In genomic region chr3:78801923-78802587, GRCh38 we compare ENCODE assay signal across 31 cellular contexts.
DNase-seq lines count a peak whose midpoint lies in the region; ATAC-seq and TF ChIP-seq lines count a peak whose summit lies in the region.
"Had no signal": no experiment of that assay in that cellular context is flagged by ENCODE, and none has a peak within 500 bp of the region (broad histone marks: within the 10 kb centered on the region; RNA-seq: fewer than 3 reads in every experiment).

No MANE protein-coding gene starts in this region.

- H3K9me3 ChIP-seq in mammary epithelial cell (replicated peaks; ENCODE audit: insufficient read depth, low read length) (no peaks in the 10 kb centered on the region), breast epithelium (no peaks in the 10 kb centered on the region), SK-N-MC (ENCODE audit: low read depth, low read length) (no peaks in the 10 kb centered on the region), iPS-18a (ENCODE audit: control insufficient read depth, low read depth, low read length) (no peaks in the 10 kb centered on the region), lower lobe of right lung (no peaks in the 10 kb centered on the region)
- H3K9me3 ChIP-seq: sigmoid colon had no signal

- no peak for TF ChIP-seq POLR2A in breast epithelium (IDR thresholded peaks at IDR 0.05)

- CTCF ChIA-PET in mammary epithelial cell (lab: Charles Lee; ENCODE audit: low non-redundant PET) = no interaction called here

- in situ Hi-C loops in mammary epithelial cell (cut with MboI; ENCODE audit: low sequenced_read_pairs in 2 of 2) = no loop called here

- no peak overlapping the region for H2AFZ ChIP-seq in mammary epithelial cell (ENCODE audit: low read depth, low read length)

- peak; percentile 36 for DNase-seq in mammary epithelial cell
- DNase-seq in breast epithelium (ENCODE audit: low spot score in 2 of 2) = no peak
- no peak for DNase-seq in SK-N-MC (ENCODE audit: low read depth, low spot score)
- no peak for DNase-seq in stimulated activated naive CD4-positive, alpha-beta T cell (lab: John Stamatoyannopoulos, UW)
- no peak for DNase-seq in lower lobe of right lung
- DNase-seq in DMS114 treated with DMSO at 0.1 percent for 48 hours (lab: John Stamatoyannopoulos, UW; ENCODE audit: unreplicated experiment) = no peak
- no peak for DNase-seq in NCI-H2171 treated with DMSO at 0.1 percent for 48 hours (lab: John Stamatoyannopoulos, UW)
- DNase-seq: activated CD4-positive, alpha-beta T cell treated with anti-CD3 and anti-CD28 coated beads for 4 hours; activated CD8-positive, alpha-beta memory T cell treated with anti-CD3 and anti-CD28 coated beads for 24 hours; activated T-cell treated with anti-CD3 and anti-CD28 coated beads for 4 hours; amygdala; C1 segment of cervical spinal cord; COR-L47; DMS79 treated with DMSO at 0.1 percent for 48 hours; GDM1; H7; hypothalamus; left lung; MV-4-11; naive thymus-derived CD4-positive, alpha-beta T cell; NCI-H1436 treated with DMSO at 0.1 percent for 48 hours; NCI-H2081 treated with DMSO at 0.1 percent for 48 hours; NCI-H748 treated with DMSO at 0.1 percent for 48 hours; nucleus accumbens; sigmoid colon; stimulated activated CD4-positive, alpha-beta T cell treated with anti-CD3 and anti-CD28 coated beads, Interleukin-4, amount 100 ng/mL, for 24 hours; SW 1271; T-helper 9 cell; trophoblast cell had no signal

- H3K27me3 ChIP-seq in mammary epithelial cell (ENCODE audit: insufficient read depth, low read length) = no peaks in the 10 kb centered on the region
- H3K27me3 ChIP-seq in breast epithelium = no peaks in the 10 kb centered on the region
- no peaks in the 10 kb centered on the region for H3K27me3 ChIP-seq in iPS-18a (ENCODE audit: control insufficient read depth, insufficient read depth, low read length)
- H3K27me3 ChIP-seq in lower lobe of right lung (ENCODE audit: low read depth) = no peaks in the 10 kb centered on the region
- H3K27me3 ChIP-seq: left lung, sigmoid colon had no signal

- H3K9ac ChIP-seq in mammary epithelial cell (ENCODE audit: insufficient read depth, low read length) (no peak overlapping the region), SK-N-MC (ENCODE audit: insufficient read length) (peak overlapping the region; percentile 15), iPS-18a (ENCODE audit: low read length) (no peak overlapping the region)

- intact Hi-C loops in mammary epithelial cell (cut with micrococcal nuclease) = no loop called here
- intact Hi-C loops in breast epithelium (cut with DNase I; ENCODE audit: low total_unique reads) = no loop called here
- intact Hi-C loops in lower lobe of right lung (cut with DNase I) = no loop called here

- H3K36me3 ChIP-seq in mammary epithelial cell (ENCODE audit: insufficient read depth, low read length) (no peaks in the 10 kb centered on the region), breast epithelium (no peaks in the 10 kb centered on the region), SK-N-MC (ENCODE audit: insufficient read depth, low read length) (no peaks in the 10 kb centered on the region), iPS-18a (ENCODE audit: control insufficient read depth, low read depth, low read length) (no peaks in the 10 kb centered on the region), lower lobe of right lung (no peaks in the 10 kb centered on the region)
- H3K36me3 ChIP-seq: left lung, sigmoid colon had no signal

- dilution Hi-C loops in mammary epithelial cell (cut with HindIII; ENCODE audit: low sequenced_read_pairs) = no loop called here

- peaks cover 3% of the 10 kb centered on the region for H3K79me2 ChIP-seq in mammary epithelial cell (ENCODE audit: insufficient read depth, low read length)

- no peak overlapping the region for H3K4me2 ChIP-seq in mammary epithelial cell (ENCODE audit: insufficient read depth, low read depth, low read length)

- H3K4me3 ChIP-seq in mammary epithelial cell (replicated peaks in 1 of 3; ENCODE audit: insufficient read depth in 1 of 3, low read depth in 2 of 3, low read length in 3 of 3) (no peak overlapping the region), breast epithelium (no peak overlapping the region), SK-N-MC (no peak overlapping the region), iPS-18a (ENCODE audit: low read length) (peak overlapping the region; percentile 30), lower lobe of right lung (no peak overlapping the region)
- H3K4me3 ChIP-seq: left lung, sigmoid colon had no signal

- H3K27ac ChIP-seq in mammary epithelial cell (ENCODE audit: insufficient read depth, low read depth, low read length) = no peak overlapping the region
- no peak overlapping the region for H3K27ac ChIP-seq in breast epithelium
- no peak overlapping the region for H3K27ac ChIP-seq in SK-N-MC
- peak overlapping the region; percentile 24 for H3K27ac ChIP-seq in iPS-18a (ENCODE audit: low read length)
- no peak overlapping the region for H3K27ac ChIP-seq in lower lobe of right lung
- H3K27ac ChIP-seq: 22Rv1, left lung, sigmoid colon had no signal

- no peak for ATAC-seq in lower lobe of right lung
- ATAC-seq: left lung; naive thymus-derived CD4-positive, alpha-beta T cell had no signal

- no peaks in the 10 kb centered on the region for H4K20me1 ChIP-seq in mammary epithelial cell (ENCODE audit: insufficient read depth, low read length)

- peaks cover 4% of the 10 kb centered on the region for H3K4me1 ChIP-seq in mammary epithelial cell (ENCODE audit: insufficient read depth, low read length)
- H3K4me1 ChIP-seq in breast epithelium = no peaks in the 10 kb centered on the region
- H3K4me1 ChIP-seq in iPS-18a (ENCODE audit: control insufficient read depth, low read depth, low read length) = peaks cover 28% of the 10 kb centered on the region
- H3K4me1 ChIP-seq in lower lobe of right lung = no peaks in the 10 kb centered on the region
- H3K4me1 ChIP-seq: left lung had no signal

- no TSS peak for BruUV-seq in mammary epithelial cell (replicated peaks; lab: Mats Ljungman, UMichigan)

- TF ChIP-seq CTCF in mammary epithelial cell (conservative IDR thresholded peaks at IDR 0.05 in 1 of 2, IDR thresholded peaks at IDR 0.05 in 1 of 2; ENCODE audit: extremely low read depth in 1 of 2, insufficient read depth in 1 of 2, low read depth in 1 of 2, low read length in 2 of 2) (no peak), breast epithelium (IDR thresholded peaks at IDR 0.05) (no peak), lower lobe of right lung (IDR thresholded peaks at IDR 0.05) (no peak)
